In genomic region chr4:4284827-4285618, GRCh38 we compare ENCODE assay signal across 12 cellular contexts. TPM values are rescaled to one million over a fixed set of nuclear protein-coding genes. Genes with fewer than 3 reads are reported as not detected.
DNase-seq lines count a peak whose midpoint lies in the region; ATAC-seq and TF ChIP-seq lines count a peak whose summit lies in the region.
"Had no signal": no experiment of that assay in that cellular context is flagged by ENCODE, and none has a peak within 500 bp of the region (broad histone marks: within the 10 kb centered on the region; RNA-seq: fewer than 3 reads in every experiment).

No MANE protein-coding gene starts in this region.

- peaks cover 10% of the 10 kb centered on the region for H3K4me1 ChIP-seq in upper lobe of right lung

- intact Hi-C loops in left colon (cut with DNase I, micrococcal nuclease): no loop called here
- intact Hi-C loops in upper lobe of right lung (cut with DNase I): no loop called here

- H3K36me3 ChIP-seq in upper lobe of right lung: peaks cover 60% of the 10 kb centered on the region

- DNase-seq in Caki2 (ENCODE audit: low read depth) (peak; percentile 78), HuH-7.5 (ENCODE audit: low spot score) (peak; percentile 27), amniotic epithelial cell (ENCODE audit: low read depth) (peak; percentile 85), left colon (peak; percentile 51 to 78), KG1 (lab: John Stamatoyannopoulos, UW) (no peak), iPS-NIHi11 (ENCODE audit: low spot score) (no peak), upper lobe of right lung (no peak), activated gamma-delta T cell (lab: John Stamatoyannopoulos, UW) (no peak)
- DNase-seq: activated CD8-positive, alpha-beta memory T cell treated with anti-CD3 and anti-CD28 coated beads for 24 hours; amygdala; naive thymus-derived CD8-positive, alpha-beta T cell; NCI-H524 treated with DMSO at 0.1 percent for 48 hours had no signal

- no peak for TF ChIP-seq CTCF in upper lobe of right lung (IDR thresholded peaks at IDR 0.05)

- H3K27ac ChIP-seq in upper lobe of right lung: no peak overlapping the region

- in situ Hi-C loops in Caki2 (cut with HindIII; ENCODE audit: low pct_unique_long_range_greater_than_20kb, low sequenced_read_pairs): no loop called here

- ATAC-seq in left colon: peak; percentile 86
- no peak for ATAC-seq in upper lobe of right lung
- ATAC-seq: naive thymus-derived CD8-positive, alpha-beta T cell had no signal

- H3K27me3 ChIP-seq in upper lobe of right lung: no peaks in the 10 kb centered on the region

- no peak overlapping the region for H3K4me3 ChIP-seq in upper lobe of right lung

- H3K9me3 ChIP-seq in upper lobe of right lung: no peaks in the 10 kb centered on the region

RNA-seq across cellular contexts. Expression of gene LYAR, which starts 4.9 kb away (rescaled TPM):
- 30.7 and 58.5 TPM in 2 replicates for total RNA-seq in Caki2 (2014; rRNA removed; shearing (Covaris generic); ENCODE audit: low replicate concordance)
- total RNA-seq in left colon: 1 to 10 TPM; 5.7 to 7.1 TPM
- 13.3 TPM for total RNA-seq in upper lobe of right lung

RNA-seq across cellular contexts. Expression of gene ZBTB49, which starts 5.0 kb away (rescaled TPM):
- total RNA-seq in Caki2 (2014; rRNA removed; shearing (Covaris generic); ENCODE audit: low replicate concordance): 2.8 and 5.5 TPM in 2 replicates
- total RNA-seq in left colon (1 to 10 TPM; 3.8 to 5.5 TPM), upper lobe of right lung (5.6 TPM)

RNA-seq across cellular contexts. Expression of gene TMEM128, which starts 37.0 kb away (rescaled TPM):
- total RNA-seq in Caki2 (2014; rRNA removed; shearing (Covaris generic); ENCODE audit: low replicate concordance): 43.5 and 50.6 TPM in 2 replicates
- total RNA-seq in left colon (10 to 100 TPM; 20.0 to 25.7 TPM), upper lobe of right lung (26.4 TPM)

RNA-seq across cellular contexts. Expression of gene OTOP1, which starts 58.3 kb away (rescaled TPM):
- total RNA-seq in Caki2 (2014; rRNA removed; shearing (Covaris generic); ENCODE audit: low replicate concordance): not detected in 2 replicates
- total RNA-seq in left colon (not detected), upper lobe of right lung (not detected)
- total RNA-seq: naive thymus-derived CD8-positive, alpha-beta T cell had no signal

Comparison
In these comparisons a context has a peak if more than half of its experiments do, and no peak if none do; other contexts are left out.
1. DNase-seq: peak in Caki2 (single experiment), HuH-7.5 (single experiment), amniotic epithelial cell (single experiment) and left colon (2 of 2); none in KG1 (single experiment), iPS-NIHi11 (single experiment), upper lobe of right lung (single experiment) and activated gamma-delta T cell (single experiment).